28 cellular contexts compared by ENCODE assay signal in genomic region chr6:167275001-167275400, GRCh38. TPM values are rescaled to one million over a fixed set of nuclear protein-coding genes. Genes with fewer than 3 reads are reported as not detected.
"Had no signal": no experiment of that assay in that cellular context is flagged by ENCODE, and none has a peak within 500 bp of the region (broad histone marks: within the 10 kb centered on the region; RNA-seq: fewer than 3 reads in every experiment).

No MANE protein-coding gene starts in this region.

- H3K9me3 ChIP-seq: lower lobe of right lung, ovary, thyroid gland had no signal

- DNase-seq: activated CD4-positive, alpha-beta T cell treated with anti-CD3 and anti-CD28 coated beads for 36 hours; activated CD4-positive, alpha-beta T cell treated with anti-CD3 and anti-CD28 coated beads, Interleukin-2, amount 50 U/mL, for 48 hours; activated CD8-positive, alpha-beta memory T cell treated with anti-CD3 and anti-CD28 coated beads, Interleukin-2, amount 50 U/mL, for 48 hours; activated naive CD4-positive, alpha-beta T cell; activated naive CD8-positive, alpha-beta T cell treated with anti-CD3 and anti-CD28 coated beads for 36 hours; activated T-cell treated with anti-CD3 and anti-CD28 coated beads, Interleukin-2, amount 50 U/mL, for 4 hours; cortex of kidney; endodermal cell; immature natural killer cell; lower lobe of right lung; naive thymus-derived CD8-positive, alpha-beta T cell; ovary; right cardiac atrium; stimulated activated CD4-positive, alpha-beta T cell treated with anti-CD3 and anti-CD28 coated beads, Interleukin-4, amount 100 ng/mL, for 4 hours; stimulated activated naive CD8-positive, alpha-beta T cell treated with anti-CD3 and anti-CD28 coated beads, Interleukin-15, Interleukin-2, amounts not matched to agents 100 U/mL and 50 U/mL, for 24 hours; T-helper 1 cell; thyroid gland had no signal

- ATAC-seq: activated CD4-positive, alpha-beta T cell treated with anti-CD3 and anti-CD28 coated beads for 36 hours; activated T-cell treated with anti-CD3 and anti-CD28 coated beads, Interleukin-2, amount 50 U/mL, for 4 hours; left lobe of liver; lower lobe of right lung; naive thymus-derived CD8-positive, alpha-beta T cell; right cardiac atrium; stimulated activated naive CD8-positive, alpha-beta T cell treated with anti-CD3 and anti-CD28 coated beads, Interleukin-15, Interleukin-2, amounts not matched to agents 100 U/mL and 50 U/mL, for 24 hours; WTC11 had no signal

- H3K4me1 ChIP-seq: lower lobe of right lung, thyroid gland had no signal

- H3K27ac ChIP-seq: lower lobe of right lung, ovary, thyroid gland had no signal

- FAIRE-seq: astrocyte had no signal

- H3K27me3 ChIP-seq: ovary, thyroid gland had no signal

- H3K4me3 ChIP-seq: lower lobe of right lung, ovary, thyroid gland had no signal

- H3K36me3 ChIP-seq: lower lobe of right lung, ovary, thyroid gland had no signal

RNA-seq across cellular contexts. Expression of gene UNC93A, which starts 16.1 kb away (rescaled TPM):
- total RNA-seq: activated CD4-positive, alpha-beta T cell treated with anti-CD3 and anti-CD28 coated beads for 36 hours; activated CD8-positive, alpha-beta memory T cell treated with anti-CD3 and anti-CD28 coated beads for 36 hours; activated naive CD8-positive, alpha-beta T cell treated with anti-CD3 and anti-CD28 coated beads for 36 hours; activated T-cell treated with anti-CD3 and anti-CD28 coated beads, Interleukin-2, amount 50 U/mL, for 4 hours; activated T-helper 2 cell treated with anti-CD3 and anti-CD28 coated beads, Interferon-gamma antibody, Interleukin-2, Interleukin-4, amounts not matched to agents 10 μg/mL and 5 μg/mL and 100 μg/mL, durations not matched to agents 14 hours and 24 hours and 36 hours; astrocyte; fibroblast of villous mesenchyme; kidney epithelial cell; lower lobe of right lung; mesothelial cell of epicardium; naive thymus-derived CD8-positive, alpha-beta T cell; pulmonary artery endothelial cell; right cardiac atrium; subcutaneous adipose tissue; thyroid gland; urinary bladder had no signal
- polyA plus RNA-seq: immature natural killer cell; naive thymus-derived CD8-positive, alpha-beta T cell; ovary; right cardiac atrium; urinary bladder had no signal

RNA-seq across cellular contexts. Expression of gene TTLL2, which starts 49.9 kb away (rescaled TPM):
- total RNA-seq: activated CD4-positive, alpha-beta T cell treated with anti-CD3 and anti-CD28 coated beads for 36 hours; activated CD8-positive, alpha-beta memory T cell treated with anti-CD3 and anti-CD28 coated beads for 36 hours; activated naive CD8-positive, alpha-beta T cell treated with anti-CD3 and anti-CD28 coated beads for 36 hours; activated T-cell treated with anti-CD3 and anti-CD28 coated beads, Interleukin-2, amount 50 U/mL, for 4 hours; activated T-helper 2 cell treated with anti-CD3 and anti-CD28 coated beads, Interferon-gamma antibody, Interleukin-2, Interleukin-4, amounts not matched to agents 10 μg/mL and 5 μg/mL and 100 μg/mL, durations not matched to agents 14 hours and 24 hours and 36 hours; astrocyte; endodermal cell; fibroblast of villous mesenchyme; kidney epithelial cell; left lobe of liver; lower lobe of right lung; mesothelial cell of epicardium; naive thymus-derived CD8-positive, alpha-beta T cell; ovary; pulmonary artery endothelial cell; right cardiac atrium; subcutaneous adipose tissue; urinary bladder; WTC11 had no signal
- polyA plus RNA-seq: immature natural killer cell; naive thymus-derived CD8-positive, alpha-beta T cell; ovary; right cardiac atrium; urinary bladder had no signal
